In the genomic region with DNA sequence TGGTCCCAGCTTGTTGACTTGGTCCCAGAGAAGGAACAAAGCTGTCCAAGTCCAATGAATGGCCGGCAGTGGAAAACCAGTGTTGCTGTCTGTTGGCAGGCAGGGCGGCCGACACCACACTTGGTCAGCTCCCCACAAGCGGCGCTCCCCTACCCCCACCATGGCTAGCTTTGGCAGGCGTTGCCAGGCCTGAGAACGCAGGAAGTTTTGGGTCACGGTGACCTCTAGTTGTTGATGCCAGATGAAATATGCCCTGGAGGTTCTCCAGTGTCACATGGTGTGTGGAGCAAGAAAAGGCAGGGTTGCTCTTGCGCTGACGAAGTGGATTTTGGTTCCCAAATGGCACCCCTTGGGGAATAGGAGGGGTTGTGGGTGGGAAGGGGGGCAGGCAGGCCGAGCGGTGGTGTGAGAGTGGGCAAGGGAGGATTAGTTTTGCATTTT, we compare ENCODE assay signal across 19 cellular contexts.
DNase-seq lines count a peak whose midpoint lies in the region; ATAC-seq and TF ChIP-seq lines count a peak whose summit lies in the region.
"Had no signal": no experiment of that assay in that cellular context is flagged by ENCODE, and none has a peak within 500 bp of the region (broad histone marks: within the 10 kb centered on the region; RNA-seq: fewer than 3 reads in every experiment).

No MANE protein-coding gene starts in this region.

- no peaks in the 10 kb centered on the region for H3K79me2 ChIP-seq in osteoblast (ENCODE audit: insufficient read depth, low read length)

- H3K4me3 ChIP-seq in adrenal gland (no peak overlapping the region), heart left ventricle (peak overlapping the region in 3 of 12 donors; percentile 1 to 26 (median 13)), osteoblast (ENCODE audit: insufficient read depth, low read length) (peak overlapping the region; percentile 5), tibial nerve (peak overlapping the region in 1 of 4 donors; percentile 10)
- H3K4me3 ChIP-seq: BLaER1, K562 had no signal

- ATAC-seq in heart left ventricle, result peak; percentile 90 to 93 (median 91)
- no peak for ATAC-seq in GM21390 (IDR thresholded peaks at IDR 0.05; ENCODE audit: unreplicated experiment)
- ATAC-seq: K562; stimulated activated naive CD8-positive, alpha-beta T cell treated with anti-CD3 and anti-CD28 coated beads, Interleukin-15, Interleukin-2, amounts not matched to agents 100 U/mL and 50 U/mL, for 24 hours had no signal

- no peaks in the 10 kb centered on the region for H3K27me3 ChIP-seq in adrenal gland
- H3K27me3 ChIP-seq in heart left ventricle, result no peaks in the 10 kb centered on the region
- H3K27me3 ChIP-seq in osteoblast (ENCODE audit: insufficient read depth, low read length), result no peaks in the 10 kb centered on the region
- no peaks in the 10 kb centered on the region for H3K27me3 ChIP-seq in tibial nerve
- H3K27me3 ChIP-seq: BLaER1 had no signal

- peak overlapping the region; percentile 86 for H2AFZ ChIP-seq in osteoblast (ENCODE audit: low read length)

- WGBS in adrenal gland, 4 donors, result 79 to 91% (median 86%) methylated on average over 7 to 12 of the region's 12 CpGs
- WGBS in heart left ventricle, 4 donors, result 48 to 74% (median 60%) methylated on average over 12 of the region's 12 CpGs
- 74 to 75% methylated on average over 12 of the region's 12 CpGs for WGBS in tibial nerve, 2 donors

- intact Hi-C loops in adrenal gland (cut with DNase I) (no loop called here), heart left ventricle (cut with DNase I) (no loop called here)

- TF ChIP-seq POLR2A in adrenal gland (IDR thresholded peaks at IDR 0.05), result no peak
- TF ChIP-seq POLR2A in heart left ventricle (IDR thresholded peaks at IDR 0.05), result no peak
- TF ChIP-seq POLR2A in tibial nerve (IDR thresholded peaks at IDR 0.05), result no peak

- H4K20me1 ChIP-seq in osteoblast (ENCODE audit: insufficient read depth, low read length), result no peaks in the 10 kb centered on the region
- H4K20me1 ChIP-seq: BLaER1 had no signal

- peak overlapping the region; percentile 64 for H3K4me2 ChIP-seq in osteoblast (ENCODE audit: insufficient read depth, low read length)
- H3K4me2 ChIP-seq: BLaER1 had no signal

- H3K9me3 ChIP-seq in adrenal gland (replicated peaks in 1 of 3) (no peaks in the 10 kb centered on the region), heart left ventricle (no peaks in the 10 kb centered on the region), osteoblast (ENCODE audit: low read depth, low read length) (no peaks in the 10 kb centered on the region), tibial nerve (no peaks in the 10 kb centered on the region)
- H3K9me3 ChIP-seq: BLaER1 had no signal

- peak; percentile 34 to 96 for TF ChIP-seq EP300 in tibial nerve (IDR thresholded peaks at IDR 0.05)

- DNase-seq in adrenal gland, result peak in 6 of 7 donors; percentile 8 to 77 (median 55)
- DNase-seq in heart left ventricle, result peak; percentile 82 to 92 (median 85)
- DNase-seq in osteoblast (ENCODE audit: insufficient read length, low spot score, missing footprints), result peak; percentile 62
- peak; percentile 83 to 93 for DNase-seq in tibial nerve (ENCODE audit: low spot score in 2 of 2)
- no peak for DNase-seq in NK-92 (lab: John Stamatoyannopoulos, UW; ENCODE audit: unreplicated experiment)
- DNase-seq in stimulated activated naive CD4-positive, alpha-beta T cell treated with Interleukin-2 at 50 U/mL for 16 hours (lab: John Stamatoyannopoulos, UW), result no peak
- DNase-seq in GM10266 (ENCODE audit: extremely low spot score), result no peak
- DNase-seq: activated naive CD4-positive, alpha-beta T cell treated with Interleukin-2 at 50 U/mL for 16 hours; DMS153; HCEC 1CT; NCI-H1105; NCI-H446 treated with DMSO at 0.1 percent for 48 hours; OCI-M1; small intestine; stimulated activated naive CD8-positive, alpha-beta T cell treated with anti-CD3 and anti-CD28 coated beads, Interleukin-15, Interleukin-2, amounts not matched to agents 100 U/mL and 50 U/mL, for 24 hours had no signal

- H3K36me3 ChIP-seq in adrenal gland (replicated peaks in 1 of 2) (no peaks in the 10 kb centered on the region), heart left ventricle (no peaks in the 10 kb centered on the region), osteoblast (ENCODE audit: insufficient read depth, low read length) (no peaks in the 10 kb centered on the region), tibial nerve (no peaks in the 10 kb centered on the region)
- H3K36me3 ChIP-seq: BLaER1 had no signal

- TF ChIP-seq CTCF in adrenal gland (IDR thresholded peaks at IDR 0.05), result no peak
- no peak for TF ChIP-seq CTCF in heart left ventricle (IDR thresholded peaks at IDR 0.05)
- no peak for TF ChIP-seq CTCF in osteoblast (IDR thresholded peaks at IDR 0.05; ENCODE audit: extremely low read depth, low read depth, low read length)
- no peak for TF ChIP-seq CTCF in tibial nerve (IDR thresholded peaks at IDR 0.05)
- no peak for TF ChIP-seq CTCF in GM10266 (IDR thresholded peaks at IDR 0.05; ENCODE audit: control insufficient read depth, insufficient read depth, low read depth, missing control alignments)

- no peaks in the 10 kb centered on the region for H3K4me1 ChIP-seq in adrenal gland (replicated peaks in 1 of 2)
- H3K4me1 ChIP-seq in heart left ventricle, result peaks cover 0 to 21% (median 2%) of the 10 kb centered on the region in 12 donors
- H3K4me1 ChIP-seq in osteoblast (ENCODE audit: insufficient read depth, low read length), result peaks cover 3% of the 10 kb centered on the region
- H3K4me1 ChIP-seq in tibial nerve, result peaks cover 0 to 33% (median 0%) of the 10 kb centered on the region in 4 donors
- H3K4me1 ChIP-seq: BLaER1 had no signal

- H3K27ac ChIP-seq in adrenal gland, result peak overlapping the region in 2 of 5 donors; percentile 13 to 81
- peak overlapping the region; percentile 23 to 88 (median 74) for H3K27ac ChIP-seq in heart left ventricle
- no peak overlapping the region for H3K27ac ChIP-seq in osteoblast (ENCODE audit: low read depth, low read length)
- peak overlapping the region; percentile 47 to 86 (median 72) for H3K27ac ChIP-seq in tibial nerve
- H3K27ac ChIP-seq: BLaER1, VCaP had no signal

Comparison
In these comparisons a context has a peak if more than half of its experiments do, and no peak if none do; other contexts are left out.
1. DNase-seq: peak in adrenal gland (6 of 7), heart left ventricle (5 of 5), osteoblast (single experiment) and tibial nerve (2 of 2); none in NK-92 (single experiment), stimulated activated naive CD4-positive, alpha-beta T cell treated with Interleukin-2 at 50 U/mL for 16 hours (single experiment) and GM10266 (single experiment).